Comparison of ENCODE assay signal across 7 cellular contexts in the genomic region with DNA sequence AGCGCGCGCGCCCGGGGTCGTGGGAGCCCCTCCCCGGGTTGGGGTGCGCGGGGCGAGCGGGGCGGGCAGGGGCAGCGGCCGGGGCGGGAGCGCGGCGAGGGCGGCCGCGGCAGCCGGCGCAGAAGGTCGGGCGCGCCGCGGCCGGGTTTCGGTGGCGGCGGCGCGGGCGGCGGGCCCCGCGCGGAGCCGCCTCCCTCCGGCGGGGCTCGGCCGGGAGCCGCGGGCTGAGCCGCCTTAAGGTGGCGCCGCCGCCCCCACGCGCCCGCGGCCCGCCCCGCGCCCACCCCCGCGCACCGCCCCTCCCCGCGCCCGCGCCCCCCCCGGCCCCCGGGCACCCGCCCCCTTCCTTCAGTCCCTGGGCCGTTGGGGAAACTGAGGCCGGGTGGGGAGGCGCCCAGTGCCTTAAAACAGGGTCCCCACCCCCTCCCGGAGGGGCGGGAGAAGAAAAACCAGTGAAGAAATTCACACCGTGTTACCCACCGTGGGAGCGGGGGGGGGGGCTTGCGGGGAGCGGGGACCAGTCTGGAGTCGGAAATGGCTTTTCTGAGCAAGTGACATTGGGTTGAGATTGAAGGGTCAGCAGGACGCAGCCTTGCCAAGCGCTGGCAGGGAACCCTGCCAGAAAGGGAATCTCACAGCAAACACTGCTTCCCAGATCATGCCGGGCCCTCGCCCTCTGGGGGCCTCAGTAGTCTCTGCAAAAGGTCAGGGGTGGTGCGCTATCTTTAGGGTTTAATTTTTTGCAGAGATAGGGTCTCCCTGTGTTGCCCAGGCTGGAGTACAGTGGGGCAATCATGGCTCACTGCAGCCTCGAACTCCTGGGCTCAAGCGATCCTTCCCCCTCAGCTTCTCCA. TPM values are rescaled to one million over a fixed set of nuclear protein-coding genes. Genes with fewer than 3 reads are reported as not detected.
DNase-seq lines count a peak whose midpoint lies in the region; ATAC-seq and TF ChIP-seq lines count a peak whose summit lies in the region.

A gene (minus strand): TSS at position 211 of the 854 bp plus-strand sequence. CDS start 376 bp downstream, outside the sequence.

- peak within 1 kb of the TSS; percentile 61 for H3K4me2 ChIP-seq in H9 (ENCODE audit: insufficient read depth, insufficient read length, low read length)

- H2BK5ac ChIP-seq in H9 (ENCODE audit: insufficient read length, low read length), result no peak within 1 kb of the TSS

- no peak within 1 kb of the TSS for H2BK120ac ChIP-seq in H9 (ENCODE audit: low read depth, low read length, poor library complexity, severe bottlenecking)

- peak within 1 kb of the TSS; percentile 67 to 79 (median 69) for H3K4me3 ChIP-seq in gastrocnemius medialis

- H3K9ac ChIP-seq in H9 (ENCODE audit: extremely low read depth, insufficient read length, low read length), result no peak within 1 kb of the TSS

- H3K14ac ChIP-seq in H9 (ENCODE audit: insufficient read depth, low read length), result no peak within 1 kb of the TSS

- H3K9me3 Mint-ChIP-seq in H9, result no peaks in the 10 kb centered on the region; a peak in 1 of 5 replicates
- H3K9me3 Mint-ChIP-seq in activated T-cell treated with anti-CD3 and anti-CD28 coated beads, Interleukin-2, amount 50 U/mL, for 4 hours, result no peaks in the 10 kb centered on the region

- H2AK5ac ChIP-seq in H9 (ENCODE audit: insufficient read length, low read length), result no peak within 1 kb of the TSS

- H3K23me2 ChIP-seq in H9 (ENCODE audit: insufficient read length, low read depth, low read length, poor library complexity, severe bottlenecking), result peaks cover 14% of the 10 kb centered on the region

- no peaks in the 10 kb centered on the region for H3K79me2 ChIP-seq in H9 (ENCODE audit: insufficient read depth, low read length)

- no peaks in the 10 kb centered on the region for H4K20me1 ChIP-seq in H9 (ENCODE audit: control insufficient read depth, insufficient read depth, insufficient read length)

- TF ChIP-seq CTCF in H9 (conservative IDR thresholded peaks at IDR 0.05) (no peak; the same call in 2 of the 3 replicates), gastrocnemius medialis (IDR thresholded peaks at IDR 0.05 in 4 of 5, conservative IDR thresholded peaks at IDR 0.05 in 1 of 5) (no peak)

- no peak within 1 kb of the TSS for H2AFZ ChIP-seq in H9 (ENCODE audit: low read length)

- no peak within 1 kb of the TSS for H4K91ac ChIP-seq in H9 (ENCODE audit: insufficient read length, low read depth, low read length)

- H3K36me3 Mint-ChIP-seq in H9 (ENCODE audit: insufficient read depth in 1 of 3, low read depth in 3 of 3), result peaks cover 0 to 2% (median 1%) of the 10 kb centered on the region in 3 experiments; a peak in 3 of 7 replicates
- H3K36me3 Mint-ChIP-seq in activated T-cell treated with anti-CD3 and anti-CD28 coated beads, Interleukin-2, amount 50 U/mL, for 4 hours (ENCODE audit: insufficient read depth), result no peaks in the 10 kb centered on the region

- peaks cover 3% of the 10 kb centered on the region; the same call in 1 of the 2 replicates for H3K4me1 ChIP-seq in H9 (ENCODE audit: insufficient read depth, low read length)
- H3K4me1 ChIP-seq in gastrocnemius medialis, result peaks cover 0 to 10% of the 10 kb centered on the region in 2 donors

- no peaks in the 10 kb centered on the region for H3K79me1 ChIP-seq in H9 (ENCODE audit: insufficient read depth, low read depth, low read length, poor library complexity, severe bottlenecking)

- no peak within 1 kb of the TSS for H4K8ac ChIP-seq in H9 (replicated peaks; ENCODE audit: insufficient read length, low read depth, low read length)

- WGBS in H9 (ENCODE audit: extremely low coverage, insufficient read length, low lambda C conversion rate), result no CpG with 5 or more reads among the region's 85 CpGs

- intact Hi-C loops in left cardiac atrium (cut with DNase I) (no loop called here), gastrocnemius medialis (cut with DNase I; ENCODE audit: low total_unique reads) (loop anchor here (5.0 kb wide), 1 partner anchor 78 kb away; no protein-coding TSS in a partner anchor)

- H3T11ph ChIP-seq in H9 (ENCODE audit: low read length), result no peak within 1 kb of the TSS

- no peak for DNase-seq in H9
- no peak for DNase-seq in activated T-cell treated with anti-CD3 and anti-CD28 coated beads, Interleukin-2, amount 50 U/mL, for 4 hours
- no peak for DNase-seq in left cardiac atrium
- DNase-seq in gastrocnemius medialis, result no peak
- DNase-seq in stimulated activated CD4-positive, alpha-beta T cell treated with anti-CD3 and anti-CD28 coated beads, Interleukin-4, amount 100 ng/mL, for 4 hours, result no peak
- DNase-seq in SW 1271 (lab: John Stamatoyannopoulos, UW), result no peak

- in situ Hi-C loops in gastrocnemius medialis (cut with MboI; ENCODE audit: low sequenced_read_pairs in 4 of 4), result no loop called here

- H2BK15ac ChIP-seq in H9 (ENCODE audit: low read depth, low read length), result no peak within 1 kb of the TSS

- no peak within 1 kb of the TSS for H3K27ac Mint-ChIP-seq in H9

- H2BK20ac ChIP-seq in H9 (ENCODE audit: low read depth, low read length, poor library complexity, severe bottlenecking), result no peak within 1 kb of the TSS

- no peak within 1 kb of the TSS for H3K4ac ChIP-seq in H9 (ENCODE audit: low read depth, low read length)

- no peaks in the 10 kb centered on the region for H3K9me3 ChIP-seq in H9 (ENCODE audit: control insufficient read depth, low read depth, low read length)
- H3K9me3 ChIP-seq in gastrocnemius medialis, result no peaks in the 10 kb centered on the region

- H3K27me3 Mint-ChIP-seq in H9 (ENCODE audit: low read depth), result peaks cover 96% of the 10 kb centered on the region
- peaks cover 8% of the 10 kb centered on the region for H3K27me3 Mint-ChIP-seq in activated T-cell treated with anti-CD3 and anti-CD28 coated beads, Interleukin-2, amount 50 U/mL, for 4 hours (ENCODE audit: low read depth)

- H3K23ac ChIP-seq in H9 (ENCODE audit: insufficient read length, low read depth, low read length), result no peak within 1 kb of the TSS

- no peak within 1 kb of the TSS for H3K18ac ChIP-seq in H9 (ENCODE audit: insufficient read length, low read depth, low read length)

- no peak for TF ChIP-seq POLR2A in gastrocnemius medialis (IDR thresholded peaks at IDR 0.05)

- H3K27me3 ChIP-seq in H9 (ENCODE audit: insufficient read depth, low read length) (peaks cover 2% of the 10 kb centered on the region; the same call in 1 of the 2 replicates), gastrocnemius medialis (no peaks in the 10 kb centered on the region)

- H3K56ac ChIP-seq in H9 (ENCODE audit: insufficient read length, low read depth, low read length), result no peak within 1 kb of the TSS

- H3K36me3 ChIP-seq in gastrocnemius medialis, result no peaks in the 10 kb centered on the region

- H3K4me1 Mint-ChIP-seq in H9, result peaks cover 18 to 32% of the 10 kb centered on the region in 2 experiments
- peaks cover 28% of the 10 kb centered on the region for H3K4me1 Mint-ChIP-seq in activated T-cell treated with anti-CD3 and anti-CD28 coated beads, Interleukin-2, amount 50 U/mL, for 4 hours (ENCODE audit: low read depth)

- peak; percentile 56 to 63 for ATAC-seq in activated T-cell treated with anti-CD3 and anti-CD28 coated beads, Interleukin-2, amount 50 U/mL, for 4 hours
- ATAC-seq in left cardiac atrium (peak; percentile 28 to 64), gastrocnemius medialis (peak; percentile 52 to 73), esophagus mucosa (no peak)

- H3K4me3 Mint-ChIP-seq in H9, result peak within 1 kb of the TSS; percentile 59 to 84
- peak within 1 kb of the TSS; percentile 72 for H3K4me3 Mint-ChIP-seq in activated T-cell treated with anti-CD3 and anti-CD28 coated beads, Interleukin-2, amount 50 U/mL, for 4 hours

- H3K27ac ChIP-seq in H9 (ENCODE audit: insufficient read length, low read depth, low read length) (no peak within 1 kb of the TSS), gastrocnemius medialis (peak within 1 kb of the TSS; percentile 59 to 73 (median 66))

- no peak within 1 kb of the TSS for H4K5ac ChIP-seq in H9 (ENCODE audit: insufficient read length, low read depth, low read length)

- no peak within 1 kb of the TSS for H2BK12ac ChIP-seq in H9 (ENCODE audit: insufficient read length, low read depth, low read length)

RNA-seq across cellular contexts. Expression of the gene that starts here (rescaled TPM):
- 3.1 and 4.2 TPM in 2 replicates for total RNA-seq in H9 (2021)
- total RNA-seq in activated T-cell treated with anti-CD3 and anti-CD28 coated beads, Interleukin-2, amount 50 U/mL, for 4 hours, result 1 to 10 TPM; 4.8 to 5.9 (median 5.7) TPM
- total RNA-seq in left cardiac atrium, result 10 to 100 TPM; 61.0 to 66.7 TPM
- total RNA-seq in gastrocnemius medialis, result 10 to 100 TPM; 26.1 to 48.5 (median 45.2) TPM
- 6.3 TPM for total RNA-seq in esophagus mucosa
